Comparison of ENCODE assay signal across 8 cellular contexts in genomic region chr22:23767673-23768548, GRCh38. TPM values are rescaled to one million over a fixed set of nuclear protein-coding genes. Genes with fewer than 3 reads are reported as not detected.
DNase-seq lines count a peak whose midpoint lies in the region; ATAC-seq and TF ChIP-seq lines count a peak whose summit lies in the region.

CHCHD10 (minus strand) TSS chr22:23767972; CDS start chr22:23767874, 98 bp downstream.

- no peaks in the 10 kb centered on the region for H3K9me3 Mint-ChIP-seq in activated CD8-positive, alpha-beta memory T cell treated with anti-CD3 and anti-CD28 coated beads, Interleukin-2, amount 10 ng/mL, durations not matched to agents 7 days and 5 days (ENCODE audit: low read depth)
- H3K9me3 Mint-ChIP-seq in endothelial cell (ENCODE audit: unreplicated experiment), result no peaks in the 10 kb centered on the region

- peak within 1 kb of the TSS; percentile 75 for H3K27ac Mint-ChIP-seq in activated CD8-positive, alpha-beta memory T cell treated with anti-CD3 and anti-CD28 coated beads, Interleukin-2, amount 10 ng/mL, durations not matched to agents 7 days and 5 days
- H3K27ac Mint-ChIP-seq in endothelial cell (ENCODE audit: unreplicated experiment), result no peak within 1 kb of the TSS

- CTCF ChIA-PET in activated CD8-positive, alpha-beta memory T cell treated with anti-CD3 and anti-CD28 coated beads, Interleukin-2, amount 10 ng/mL, durations not matched to agents 7 days and 5 days (lab: Charles Lee), result interaction anchor here (0.5 to 8.8 kb wide), 16 partner anchors 10 to 273 kb away, joined by 3 to 95 read pairs (median 4); partner anchors contain the start of genes SLC2A11 and ZNF70

- peak within 1 kb of the TSS; percentile 75 for H3K4me3 Mint-ChIP-seq in activated CD8-positive, alpha-beta memory T cell treated with anti-CD3 and anti-CD28 coated beads, Interleukin-2, amount 10 ng/mL, durations not matched to agents 7 days and 5 days
- peak within 1 kb of the TSS; percentile 85 for H3K4me3 Mint-ChIP-seq in endothelial cell (ENCODE audit: unreplicated experiment)

- ATAC-seq in HG03175 (IDR thresholded peaks at IDR 0.05; ENCODE audit: unreplicated experiment), result peak; percentile 57
- ATAC-seq in activated CD8-positive, alpha-beta memory T cell treated with anti-CD3 and anti-CD28 coated beads, Interleukin-2, amount 10 ng/mL, durations not matched to agents 7 days and 5 days, result peak; percentile 71
- no peak for ATAC-seq in GM18861 (IDR thresholded peaks at IDR 0.05; ENCODE audit: unreplicated experiment)

- H3K4me1 Mint-ChIP-seq in activated CD8-positive, alpha-beta memory T cell treated with anti-CD3 and anti-CD28 coated beads, Interleukin-2, amount 10 ng/mL, durations not matched to agents 7 days and 5 days, result peaks cover 53% of the 10 kb centered on the region
- peaks cover 10% of the 10 kb centered on the region for H3K4me1 Mint-ChIP-seq in endothelial cell (ENCODE audit: unreplicated experiment)

- DNase-seq in GM10266 (ENCODE audit: extremely low spot score) (peak; percentile 92), NOMO-1 (lab: John Stamatoyannopoulos, UW; ENCODE audit: unreplicated experiment in 2 of 2) (peak; percentile 82 to 84), endothelial cell (ENCODE audit: low spot score) (peak; percentile 94), midbrain (lab: John Stamatoyannopoulos, UW) (peak; percentile 88)
- DNase-seq in activated CD8-positive, alpha-beta memory T cell treated with anti-CD3 and anti-CD28 coated beads, Interleukin-2, amount 10 ng/mL, durations not matched to agents 7 days and 5 days, result peak; percentile 85
- DNase-seq in stimulated activated CD8-positive, alpha-beta memory T cell treated with anti-CD3 and anti-CD28 coated beads, Interleukin-15, amount 100 ng/mL, for 48 hours (ENCODE audit: low read depth in 2 of 2), result peak; percentile 68 to 71

- H3K27me3 Mint-ChIP-seq in activated CD8-positive, alpha-beta memory T cell treated with anti-CD3 and anti-CD28 coated beads, Interleukin-2, amount 10 ng/mL, durations not matched to agents 7 days and 5 days, result no peaks in the 10 kb centered on the region
- no peaks in the 10 kb centered on the region for H3K27me3 Mint-ChIP-seq in endothelial cell (ENCODE audit: unreplicated experiment)

- peaks cover 3% of the 10 kb centered on the region for H3K36me3 Mint-ChIP-seq in activated CD8-positive, alpha-beta memory T cell treated with anti-CD3 and anti-CD28 coated beads, Interleukin-2, amount 10 ng/mL, durations not matched to agents 7 days and 5 days
- H3K36me3 Mint-ChIP-seq in endothelial cell (ENCODE audit: low read depth, unreplicated experiment), result no peaks in the 10 kb centered on the region

- TF ChIP-seq CTCF in GM10266 (IDR thresholded peaks at IDR 0.05; ENCODE audit: control insufficient read depth, insufficient read depth, low read depth, missing control alignments) (peak; percentile 77), endothelial cell (IDR thresholded peaks at IDR 0.05; ENCODE audit: unreplicated experiment) (peak; percentile 85)

RNA-seq across cellular contexts. Expression of gene CHCHD10, which starts in this region (rescaled TPM):
- 100 to 1,000 TPM; 155 to 159 TPM for total RNA-seq in activated CD8-positive, alpha-beta memory T cell treated with anti-CD3 and anti-CD28 coated beads, Interleukin-2, amount 10 ng/mL, durations not matched to agents 7 days and 5 days
- total RNA-seq in endothelial cell (ENCODE audit: unreplicated experiment), result 55.8 TPM
